In genomic region chr2:118190365-118190916, GRCh38 we compare ENCODE assay signal across 1 cellular context.
TF ChIP-seq lines count a peak whose summit lies in the region.

No MANE protein-coding gene starts in this region.

TF ChIP-seq in HepG2, 621 proteins besides CTCF, POLR2A, EP300 and RAD21:
- peak; percentile 86; the same call in 1 of the 2 replicates for TF ChIP-seq KDM1A (CRISPR knock-in tag; IDR thresholded peaks at IDR 0.05)
- TF ChIP-seq RARA (CRISPR knock-in tag; IDR thresholded peaks at IDR 0.05): 0 out of 2 replicates have a peak, but pooled peaks have one; percentile 10
- TF ChIP-seq MEF2D (CRISPR knock-in tag; IDR thresholded peaks at IDR 0.05): no peak
- 0 out of 2 replicates have a peak, but pooled peaks have one; percentile 28 for TF ChIP-seq GATAD2A (CRISPR knock-in tag; IDR thresholded peaks at IDR 0.05)
- TF ChIP-seq TCF7 (IDR thresholded peaks at IDR 0.05; ENCODE audit: low read depth): peak; percentile 47; the same call in 1 of the 2 replicates
- TF ChIP-seq HES4 (CRISPR knock-in tag; IDR thresholded peaks at IDR 0.05; ENCODE audit: borderline replicate concordance): no peak
- TF ChIP-seq SIX1 (CRISPR knock-in tag; IDR thresholded peaks at IDR 0.05; ENCODE audit: borderline replicate concordance): peak; percentile 86; the same call in 1 of the 2 replicates
- no peak for TF ChIP-seq ZFX (CRISPR knock-in tag; IDR thresholded peaks at IDR 0.05; ENCODE audit: low read depth)
- TF ChIP-seq ZNF577 (CRISPR knock-in tag; IDR thresholded peaks at IDR 0.05; ENCODE audit: borderline replicate concordance, low read depth): no peak
- TF ChIP-seq GABPB1 (CRISPR knock-in tag; IDR thresholded peaks at IDR 0.05): no peak
- TF ChIP-seq FOSL2 (CRISPR knock-in tag; IDR thresholded peaks at IDR 0.05): peak; percentile 36; the same call in 1 of the 2 replicates
- TF ChIP-seq ZNF160 (CRISPR knock-in tag; IDR thresholded peaks at IDR 0.05): no peak
- TF ChIP-seq SOX6 (IDR thresholded peaks at IDR 0.05): no peak
- TF ChIP-seq SOX6 (CRISPR knock-in tag; IDR thresholded peaks at IDR 0.05): peak; percentile 48
- peak; percentile 64 for TF ChIP-seq CEBPG (CRISPR knock-in tag; IDR thresholded peaks at IDR 0.05)
- peak; percentile 47; the same call in 1 of the 2 replicates for TF ChIP-seq HHEX (CRISPR knock-in tag; IDR thresholded peaks at IDR 0.05)
- TF ChIP-seq ARID3A (IDR thresholded peaks at IDR 0.05; ENCODE audit: low read depth, low read length): 0 out of 2 replicates have a peak, but pooled peaks have one; percentile 13
- TF ChIP-seq CEBPB (IDR thresholded peaks at IDR 0.05; ENCODE audit: borderline replicate concordance, low read depth, low read length): peak; percentile 62; the same call in 1 of the 2 replicates
- TF ChIP-seq HMG20A (CRISPR knock-in tag; IDR thresholded peaks at IDR 0.05; ENCODE audit: borderline replicate concordance): peak; percentile 55; the same call in 1 of the 2 replicates
- peak; percentile 85; the same call in 1 of the 2 replicates for TF ChIP-seq SIX4 (CRISPR knock-in tag; IDR thresholded peaks at IDR 0.05)
- peak; percentile 14; the same call in 1 of the 2 replicates for TF ChIP-seq SOX5 (CRISPR knock-in tag; IDR thresholded peaks at IDR 0.05; ENCODE audit: borderline replicate concordance)
- TF ChIP-seq ARID5B (CRISPR knock-in tag; IDR thresholded peaks at IDR 0.05): peak; percentile 25; the same call in 1 of the 2 replicates
- TF ChIP-seq FOXA3 (CRISPR knock-in tag; IDR thresholded peaks at IDR 0.05): peak; percentile 44
- no peak for TF ChIP-seq SOX13 (IDR thresholded peaks at IDR 0.05)
- peak in 1 of 2 experiments; percentile 48; a peak in 1 of 4 replicates for TF ChIP-seq SOX13 (CRISPR knock-in tag; conservative IDR thresholded peaks at IDR 0.05 in 1 of 2, IDR thresholded peaks at IDR 0.05 in 1 of 2)
- no peak for TF ChIP-seq SP1 (IDR thresholded peaks at IDR 0.05)
- TF ChIP-seq SP1 (CRISPR knock-in tag; IDR thresholded peaks at IDR 0.05): no peak
- no peak for TF ChIP-seq NR2C2 (CRISPR knock-in tag; IDR thresholded peaks at IDR 0.05; ENCODE audit: borderline replicate concordance)
- peak; percentile 90 for TF ChIP-seq ZNF629 (CRISPR knock-in tag; conservative IDR thresholded peaks at IDR 0.05)
TF ChIP-seq in HepG2: peak in this region for 18.
